In genomic region chr13:37816276-37816675, GRCh38 we compare ENCODE assay signal across 27 cellular contexts. TPM values are rescaled to one million over a fixed set of nuclear protein-coding genes. Genes with fewer than 3 reads are reported as not detected.
"Had no signal": no experiment of that assay in that cellular context is flagged by ENCODE, and none has a peak within 500 bp of the region (broad histone marks: within the 10 kb centered on the region; RNA-seq: fewer than 3 reads in every experiment).

No MANE protein-coding gene starts in this region.

- H3K27ac Mint-ChIP-seq: immature natural killer cell; naive thymus-derived CD4-positive, alpha-beta T cell; natural killer cell treated with Interleukin-12 subunit alpha and Interleukin-12 subunit beta and Interleukin-15 and Interleukin-18, amount 100 ng/mL, for 72 hours; progenitor cell of endocrine pancreas; stimulated activated naive B cell treated with anti-CD40 and anti-IgM and Interleukin-4, amounts not matched to agents 10 μg/mL and 1 μg/mL and 100 μg/mL, for 72 hours had no signal

- H3K27me3 Mint-ChIP-seq: naive thymus-derived CD4-positive, alpha-beta T cell; natural killer cell treated with Interleukin-12 subunit alpha and Interleukin-12 subunit beta and Interleukin-15 and Interleukin-18, amount 100 ng/mL, for 72 hours; progenitor cell of endocrine pancreas; stimulated activated naive B cell treated with anti-CD40 and anti-IgM and Interleukin-4, amounts not matched to agents 10 μg/mL and 1 μg/mL and 100 μg/mL, for 72 hours had no signal

- ATAC-seq: mucosa of descending colon; naive thymus-derived CD4-positive, alpha-beta T cell; natural killer cell treated with Interleukin-12 subunit alpha and Interleukin-12 subunit beta and Interleukin-15 and Interleukin-18, amount 100 ng/mL, for 72 hours; right lobe of liver; stimulated activated naive B cell treated with anti-CD40 and anti-IgM and Interleukin-4, amounts not matched to agents 10 μg/mL and 1 μg/mL and 100 μg/mL, for 72 hours; stimulated activated naive CD8-positive, alpha-beta T cell treated with anti-CD3 and anti-CD28 coated beads, Interleukin-15, Interleukin-2, amounts not matched to agents 100 U/mL and 50 U/mL, for 24 hours had no signal

- H3K4me3 ChIP-seq: left ventricle myocardium inferior, lung, mucosa of descending colon, ovary, right atrium auricular region, right lobe of liver, skin epidermis, stomach, testis, thyroid gland, transverse colon, upper lobe of left lung, vagina had no signal

- H3K4me3 Mint-ChIP-seq: immature natural killer cell; naive thymus-derived CD4-positive, alpha-beta T cell; natural killer cell treated with Interleukin-12 subunit alpha and Interleukin-12 subunit beta and Interleukin-15 and Interleukin-18, amount 100 ng/mL, for 72 hours; stimulated activated naive B cell treated with anti-CD40 and anti-IgM and Interleukin-4, amounts not matched to agents 10 μg/mL and 1 μg/mL and 100 μg/mL, for 72 hours had no signal

- H3K36me3 Mint-ChIP-seq: immature natural killer cell; naive thymus-derived CD4-positive, alpha-beta T cell; stimulated activated naive B cell treated with anti-CD40 and anti-IgM and Interleukin-4, amounts not matched to agents 10 μg/mL and 1 μg/mL and 100 μg/mL, for 72 hours had no signal

- DNase-seq: hypothalamus; immature natural killer cell; islet precursor cell; left ventricle myocardium inferior; mesendoderm; midbrain; mucosa of descending colon; naive thymus-derived CD4-positive, alpha-beta T cell; ovary; right lobe of liver; stimulated activated CD4-positive, alpha-beta T cell treated with anti-CD3 and anti-CD28 coated beads, Interleukin-12 subunit alpha, Interleukin-12 subunit beta, amount 100 ng/mL, for 4 hours; stimulated activated CD4-positive, alpha-beta T cell treated with anti-CD3 and anti-CD28 coated beads, Interleukin-15, amount 100 ng/mL, for 24 hours; stimulated activated CD4-positive, alpha-beta T cell treated with anti-CD3 and anti-CD28 coated beads, Interleukin-2, amount 100 ng/mL, for 24 hours; stimulated activated CD4-positive, alpha-beta T cell treated with anti-CD3 and anti-CD28 coated beads, Interleukin-4, amount 100 ng/mL, for 1 hour; stimulated activated naive B cell treated with anti-CD40 and anti-IgM and Interleukin-4, amounts not matched to agents 10 μg/mL and 1 μg/mL and 100 μg/mL, for 72 hours; stimulated activated naive CD8-positive, alpha-beta T cell treated with anti-CD3 and anti-CD28 coated beads, Interleukin-15, Interleukin-2, amounts not matched to agents 100 U/mL and 50 U/mL, for 24 hours; stomach; testis; thyroid gland; transverse colon; upper lobe of left lung had no signal

- H3K4me1 Mint-ChIP-seq: immature natural killer cell; naive thymus-derived CD4-positive, alpha-beta T cell; stimulated activated naive B cell treated with anti-CD40 and anti-IgM and Interleukin-4, amounts not matched to agents 10 μg/mL and 1 μg/mL and 100 μg/mL, for 72 hours had no signal

RNA-seq across cellular contexts. Expression of gene TRPC4, which starts 53.3 kb away (rescaled TPM):
- total RNA-seq: naive thymus-derived CD4-positive, alpha-beta T cell; natural killer cell treated with Interleukin-12 subunit alpha and Interleukin-12 subunit beta and Interleukin-15 and Interleukin-18, amount 100 ng/mL, for 72 hours had no signal
